Comparison of ENCODE assay signal across 23 cellular contexts in genomic region chr4:164428561-164428960, GRCh38.
"Had no signal": no experiment of that assay in that cellular context is flagged by ENCODE, and none has a peak within 500 bp of the region (broad histone marks: within the 10 kb centered on the region; RNA-seq: fewer than 3 reads in every experiment).

No MANE protein-coding gene starts in this region.

- H3K27ac ChIP-seq: cardiac muscle cell, WERI-Rb-1 had no signal

- H3K4me3 ChIP-seq: cardiac muscle cell, K562 had no signal

- H3K36me3 ChIP-seq: cardiac muscle cell, WERI-Rb-1 had no signal

- FAIRE-seq: K562 had no signal

- DNase-seq: activated CD4-positive, alpha-beta T cell treated with anti-CD3 and anti-CD28 coated beads for 1 hour; activated CD4-positive, alpha-beta T cell treated with anti-CD3 and anti-CD28 coated beads for 48 hours; activated CD4-positive, CD25-positive, alpha-beta regulatory T cell; activated CD8-positive, alpha-beta T cell treated with anti-CD3 and anti-CD28 coated beads for 36 hours; activated gamma-delta T cell; activated naive CD4-positive, alpha-beta T cell treated with Interleukin-2 at 50 U/mL for 16 hours; activated naive CD8-positive, alpha-beta T cell treated with anti-CD3 and anti-CD28 coated beads, Interleukin-2, amount 10 ng/mL, durations not matched to agents 7 days and 5 days; activated T-cell treated with anti-CD3 and anti-CD28 coated beads, Interleukin-2, amount 50 U/mL, for 24 hours; NCI-H1048; NCI-H1105 treated with DMSO at 0.1 percent for 48 hours; NCI-H1436 treated with DMSO at 0.1 percent for 48 hours; NCI-H1694 treated with DMSO at 0.1 percent for 48 hours; NCI-H2029; NCI-H345; NCI-H524 treated with DMSO at 0.1 percent for 48 hours; Right ventricle myocardium superior; SW 1271; T-helper 1 cell; T-helper 2 cell; T-helper 9 cell; WERI-Rb-1 had no signal

- H3K27me3 ChIP-seq: cardiac muscle cell had no signal
